8 cellular contexts compared by ENCODE assay signal in the genomic region with DNA sequence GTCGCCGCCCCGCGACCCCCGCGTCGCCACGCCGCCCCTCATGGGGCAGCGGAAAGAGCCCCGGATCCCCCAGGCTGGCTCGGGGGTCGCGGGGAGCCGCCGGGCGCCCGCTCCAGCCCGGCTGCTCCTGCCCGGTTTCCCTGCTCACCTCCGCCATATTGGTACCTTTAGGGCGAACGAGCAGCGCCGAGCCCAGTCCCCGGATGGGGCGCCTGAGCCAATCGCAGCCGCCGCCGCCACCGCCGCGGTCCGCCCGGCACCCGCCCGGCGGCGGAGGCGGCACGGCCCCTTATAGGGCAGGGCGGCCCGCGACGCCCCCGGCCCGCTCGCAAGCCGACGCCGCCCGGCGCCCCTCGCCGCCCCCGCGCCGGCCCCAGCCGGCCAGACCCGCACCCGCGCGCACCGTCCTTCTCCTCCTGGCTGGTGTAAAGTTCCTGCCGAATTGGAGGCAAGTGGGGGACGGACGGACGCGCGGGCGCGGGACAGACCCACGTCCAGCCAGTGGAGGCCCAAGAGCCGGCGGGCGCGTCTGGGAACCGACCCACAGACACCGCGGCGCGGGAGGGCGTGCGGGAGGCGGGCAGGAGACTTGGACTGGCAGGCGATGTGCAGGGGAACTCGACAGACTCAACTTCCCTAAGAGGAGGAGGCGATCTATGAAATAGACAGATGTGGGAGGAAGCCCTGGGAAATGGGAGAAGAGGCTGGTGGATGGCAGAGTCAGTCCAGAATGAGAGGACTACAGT. TPM values are rescaled to one million over a fixed set of nuclear protein-coding genes. Genes with fewer than 3 reads are reported as not detected.
A peak's percentile ranks its signal among the peaks of the same experiment; 100 is the strongest.
DNase-seq lines count a peak whose midpoint lies in the region; ATAC-seq and TF ChIP-seq lines count a peak whose summit lies in the region.

Gene MIER3 (minus strand): TSS at position 178 of the 746 bp plus-strand sequence. CDS start 21 bp downstream, at position 157.

- H3K4me3 Mint-ChIP-seq in CD4-positive, alpha-beta memory T cell: peak within 1 kb of the TSS; percentile 94 to 98 (median 96)

- peak; percentile 79 to 83 (median 80) for DNase-seq in CD4-positive, alpha-beta memory T cell
- peak; percentile 85 for DNase-seq in OCI-LY7 (ENCODE audit: low spot score)
- peak; percentile 64 for DNase-seq in activated T-cell treated with anti-CD3 and anti-CD28 coated beads for 4 hours
- DNase-seq in stimulated activated CD8-positive, alpha-beta memory T cell treated with anti-CD3 and anti-CD28 coated beads, Interleukin-7, amount 100 ng/mL, for 4 hours (ENCODE audit: low read depth in 2 of 2): peak; percentile 42 to 71

- peaks cover 7% of the 10 kb centered on the region; the same call in 1 of the 2 replicates for H4K20me1 ChIP-seq in OCI-LY7 (ENCODE audit: insufficient read depth, low read length)

- peaks cover 16% of the 10 kb centered on the region for H3K4me1 ChIP-seq in CD4-positive, alpha-beta memory T cell (ENCODE audit: insufficient read depth, low read length)
- H3K4me1 ChIP-seq in OCI-LY7 (ENCODE audit: insufficient read depth, low read length, poor library complexity, severe bottlenecking): peaks cover 16% of the 10 kb centered on the region
- H3K4me1 ChIP-seq in esophagus (ENCODE audit: control insufficient read depth in 2 of 2, insufficient read depth in 2 of 2, low read length in 1 of 2): no peaks in the 10 kb centered on the region
- H3K4me1 ChIP-seq in muscle layer of duodenum (ENCODE audit: control insufficient read depth in 1 of 2, insufficient read depth in 2 of 2, low read length in 2 of 2): peaks cover 7 to 15% of the 10 kb centered on the region in 2 donors

- POLR2A ChIA-PET in CD4-positive, alpha-beta memory T cell (lab: Charles Lee; ENCODE audit: partially characterized antibody): interaction anchor here (1.5 kb wide), 1 partner anchor 180 kb away, joined by 4 read pairs; no protein-coding TSS in a partner anchor
- POLR2A ChIA-PET in OCI-LY7 (lab: Charles Lee): no interaction called here

- H3K4me3 ChIP-seq in CD4-positive, alpha-beta memory T cell (ENCODE audit: low read length in 2 of 2): peak within 1 kb of the TSS; percentile 57 to 72
- peak within 1 kb of the TSS; percentile 96 for H3K4me3 ChIP-seq in OCI-LY7 (ENCODE audit: low read depth, low read length, poor library complexity, severe bottlenecking)
- H3K4me3 ChIP-seq in esophagus (ENCODE audit: low read depth in 1 of 2, low read length in 2 of 2): peak within 1 kb of the TSS; percentile 76 to 96
- peak within 1 kb of the TSS; percentile 88 to 99 for H3K4me3 ChIP-seq in muscle layer of duodenum (ENCODE audit: low read depth in 1 of 2, low read length in 2 of 2)

- TF ChIP-seq CTCF in OCI-LY7 (conservative IDR thresholded peaks at IDR 0.05; ENCODE audit: low read length): no peak

- H3K4me2 ChIP-seq in OCI-LY7 (ENCODE audit: low read length): peak within 1 kb of the TSS; percentile 89

- H3K36me3 Mint-ChIP-seq in CD4-positive, alpha-beta memory T cell: peaks cover 0 to 7% of the 10 kb centered on the region in 2 donors

- peaks cover 10% of the 10 kb centered on the region; the same call in 1 of the 2 replicates for H3K79me2 ChIP-seq in OCI-LY7 (ENCODE audit: insufficient read depth, low read depth, low read length)

- CTCF ChIA-PET in CD4-positive, alpha-beta memory T cell (lab: Charles Lee; ENCODE audit: partially characterized antibody): no interaction called here
- CTCF ChIA-PET in OCI-LY7 (lab: Charles Lee; ENCODE audit: unreplicated experiment): no interaction called here

- ATAC-seq in GM19397 (IDR thresholded peaks at IDR 0.05; ENCODE audit: unreplicated experiment) (peak; percentile 98), HG03558 (IDR thresholded peaks at IDR 0.05; ENCODE audit: extremely low read depth, unreplicated experiment) (peak; percentile 67)

- intact Hi-C loops in CD4-positive, alpha-beta memory T cell (cut with micrococcal nuclease): loop anchor here (1.0 to 5.0 kb wide), 6 partner anchors 42 to 1508 kb away; partner anchors contain the start of gene PLK2
- intact Hi-C loops in OCI-LY7 (cut with micrococcal nuclease; ENCODE audit: unreplicated experiment): loop anchor here (1.0 to 5.0 kb wide), 3 partner anchors 43 to 270 kb away; partner anchors contain the start of gene SETD9

- peaks cover 0 to 3% (median 0%) of the 10 kb centered on the region in 8 donors for H3K9me3 Mint-ChIP-seq in CD4-positive, alpha-beta memory T cell

- no TSS peak for BruUV-seq in OCI-LY7 (replicated peaks; lab: Mats Ljungman, UMichigan)

- H3K4me1 Mint-ChIP-seq in CD4-positive, alpha-beta memory T cell: peaks cover 14 to 25% (median 20%) of the 10 kb centered on the region in 4 donors

- H3K27me3 ChIP-seq in CD4-positive, alpha-beta memory T cell (ENCODE audit: insufficient read depth, low read length): peaks cover 5% of the 10 kb centered on the region
- H3K27me3 ChIP-seq in esophagus (ENCODE audit: control insufficient read depth in 1 of 2, insufficient read depth in 2 of 2, low read length in 2 of 2) (peaks cover 0 to 2% of the 10 kb centered on the region in 2 donors), muscle layer of duodenum (ENCODE audit: low read depth, low read length) (peaks cover 4% of the 10 kb centered on the region)

- 0 to 1% methylated on average over 79 to 89 of the region's 89 CpGs for WGBS in esophagus, 2 donors

- peaks cover 6 to 12% of the 10 kb centered on the region in 2 donors for H3K27me3 Mint-ChIP-seq in CD4-positive, alpha-beta memory T cell

- H3K27ac ChIP-seq in CD4-positive, alpha-beta memory T cell (ENCODE audit: low read depth, low read length): peak within 1 kb of the TSS; percentile 53
- H3K27ac ChIP-seq in OCI-LY7 (ENCODE audit: low read depth, low read length, poor library complexity, severe bottlenecking) (peak within 1 kb of the TSS; percentile 42), esophagus (ENCODE audit: low read depth in 2 of 2, low read length in 1 of 2) (peak within 1 kb of the TSS; percentile 78 to 82), muscle layer of duodenum (ENCODE audit: low read length) (peak within 1 kb of the TSS; percentile 8)

- H3K9me2 ChIP-seq in OCI-LY7 (ENCODE audit: insufficient read depth, low read length): no peaks in the 10 kb centered on the region

- H3K36me3 ChIP-seq in CD4-positive, alpha-beta memory T cell (ENCODE audit: insufficient read depth, low read length): no peaks in the 10 kb centered on the region
- H3K36me3 ChIP-seq in OCI-LY7 (ENCODE audit: insufficient read depth, low read length) (peaks cover 24% of the 10 kb centered on the region), esophagus (ENCODE audit: control insufficient read depth in 2 of 2, insufficient read depth in 2 of 2, low read length in 1 of 2) (no peaks in the 10 kb centered on the region), muscle layer of duodenum (ENCODE audit: control insufficient read depth in 1 of 2, insufficient read depth in 2 of 2, low read length in 2 of 2) (no peaks in the 10 kb centered on the region)

- H3K27ac Mint-ChIP-seq in CD4-positive, alpha-beta memory T cell: peak within 1 kb of the TSS; percentile 92 to 96 (median 95)

- peak within 1 kb of the TSS; percentile 86 for H2AFZ ChIP-seq in OCI-LY7 (ENCODE audit: low read length)

- H3K9me3 ChIP-seq in CD4-positive, alpha-beta memory T cell (ENCODE audit: control insufficient read depth in 1 of 2, low read length in 2 of 2): no peaks in the 10 kb centered on the region
- no peaks in the 10 kb centered on the region for H3K9me3 ChIP-seq in OCI-LY7 (ENCODE audit: low read length)
- no peaks in the 10 kb centered on the region for H3K9me3 ChIP-seq in esophagus (ENCODE audit: control insufficient read depth in 2 of 2, insufficient read depth in 1 of 2, low read depth in 1 of 2, low read length in 1 of 2)
- no peaks in the 10 kb centered on the region for H3K9me3 ChIP-seq in muscle layer of duodenum (ENCODE audit: control insufficient read depth in 1 of 2, low read length in 2 of 2)

RNA-seq across cellular contexts. Expression of gene MIER3, which starts in this region (rescaled TPM):
- 10 to 100 TPM; 27.8 to 32.8 TPM for total RNA-seq in CD4-positive, alpha-beta memory T cell
- polyA plus RNA-seq in CD4-positive, alpha-beta memory T cell: 1 to 10 TPM; 5.5 to 7.9 TPM
- total RNA-seq in OCI-LY7 (2014; rRNA removed; shearing (Covaris generic)): 12.6 and 51.9 TPM in 2 replicates
- total RNA-seq in OCI-LY7 (2022): 25.3 and 29.2 TPM in 2 replicates
- 1 to 10 TPM; 4.0 to 4.1 TPM for polyA plus RNA-seq in esophagus

Comparison
In these comparisons a context has a peak if more than half of its experiments do, and no peak if none do; other contexts are left out.
1. Peak in every context shown above with its lines: DNase-seq, ATAC-seq, H3K4me3 ChIP-seq and H3K27ac ChIP-seq.
2. H3K27ac ChIP-seq: peak in every context shown above with its lines; median percentile 80 in esophagus; 53 in CD4-positive, alpha-beta memory T cell; 42 in OCI-LY7; 8 in muscle layer of duodenum.